ENCODE assay signal across 9 cellular contexts in genomic region chr10:26781797-26782196, GRCh38.
DNase-seq lines count a peak whose midpoint lies in the region; ATAC-seq, FAIRE-seq and TF ChIP-seq lines count a peak whose summit lies in the region.
"Had no signal": no experiment of that assay in that cellular context is flagged by ENCODE, and none has a peak within 500 bp of the region (broad histone marks: within the 10 kb centered on the region; RNA-seq: fewer than 3 reads in every experiment).

No MANE protein-coding gene starts in this region.

- DNase-seq in A549 (ENCODE audit: low read depth in 1 of 2, low spot score in 1 of 2) (no peak), Panc1 (ENCODE audit: low read depth, low spot score) (no peak), fibroblast of peridontal ligament (ENCODE audit: extremely low read depth) (peak; percentile 15), GM13976 (ENCODE audit: low spot score) (no peak), NCI-H1417 treated with DMSO at 0.1 percent for 48 hours (lab: John Stamatoyannopoulos, UW) (no peak)

- WGBS in A549 (ENCODE audit: missing lambda C conversion rate) = 94% methylated on average over 2 of the region's 2 CpGs

- CTCF ChIA-PET in A549 (lab: Yijun Ruan, JAX) = interaction anchor here (0.7 to 1.7 kb wide), 4 partner anchors 10 to 79 kb away, joined by 3 to 6 read pairs (median 4); partner anchors contain the start of gene ABI1
- CTCF ChIA-PET in Panc1 (lab: Charles Lee) = no interaction called here

- H3K4me2 ChIP-seq in A549 = peak overlapping the region; percentile 59

- peak; percentile 26 to 29; a peak in 4 of 6 replicates for ATAC-seq in A549
- peak; percentile 10 for ATAC-seq in GM21390 (IDR thresholded peaks at IDR 0.05; ENCODE audit: unreplicated experiment)
- no peak for ATAC-seq in Panc1
- ATAC-seq in GM21526 (IDR thresholded peaks at IDR 0.05; ENCODE audit: low FRiP score, unreplicated experiment) = no peak
- no peak for ATAC-seq in GM19463 (IDR thresholded peaks at IDR 0.05; ENCODE audit: unreplicated experiment)

- TF ChIP-seq RAD21 in A549 (conservative IDR thresholded peaks at IDR 0.05 in 1 of 2, IDR thresholded peaks at IDR 0.05 in 1 of 2) = no peak

- H3K27me3 ChIP-seq in Panc1 (ENCODE audit: control insufficient read depth, insufficient read depth, low read length) = no peaks in the 10 kb centered on the region

- in situ Hi-C loops in Panc1 (cut with HindIII; ENCODE audit: low pct_unique_long_range_greater_than_20kb, low sequenced_read_pairs) (no loop called here), GM13976 (cut with MboI; ENCODE audit: low sequenced_read_pairs, unreplicated experiment) (no loop called here)

- POLR2A ChIA-PET in A549 (lab: Yijun Ruan, JAX) (interaction anchor here (1.1 kb wide), 1 partner anchor 85 kb away, joined by 3 read pairs; no protein-coding TSS in a partner anchor), Panc1 (lab: Charles Lee) (interaction anchor here (0.7 kb wide), 1 partner anchor 40 kb away, joined by 10 read pairs; no protein-coding TSS in a partner anchor)

- H3K36me3 ChIP-seq in Panc1 (ENCODE audit: control insufficient read depth, insufficient read depth, low read length) = no peaks in the 10 kb centered on the region
- H3K36me3 ChIP-seq: HAP-1 had no signal

- no peak for TF ChIP-seq EP300 in A549 (IDR thresholded peaks at IDR 0.05)

- TF ChIP-seq CTCF in A549 (IDR thresholded peaks at IDR 0.05) (no peak), Panc1 (IDR thresholded peaks at IDR 0.05) (no peak), GM13976 (IDR thresholded peaks at IDR 0.05; ENCODE audit: borderline replicate concordance, control extremely low read depth, extremely low read depth, insufficient read depth, missing control alignments) (no peak)

- intact Hi-C loops in Panc1 (cut with micrococcal nuclease; ENCODE audit: unreplicated experiment) = no loop called here

- H3K4me1 ChIP-seq in A549 (peaks cover 26% of the 10 kb centered on the region), Panc1 (ENCODE audit: control insufficient read depth, insufficient read depth, low read length) (peaks cover 11% of the 10 kb centered on the region)

- H3K9me3 ChIP-seq in A549 = no peaks in the 10 kb centered on the region
- H3K9me3 ChIP-seq in Panc1 (ENCODE audit: control insufficient read depth, insufficient read depth, low read depth, low read length) = no peaks in the 10 kb centered on the region
- H3K9me3 ChIP-seq: HAP-1 had no signal

- FAIRE-seq in A549 (lab: Jason Lieb, UNC) = no peak

- H3K4me3 ChIP-seq in A549 (no peak overlapping the region), Panc1 (ENCODE audit: low read depth in 2 of 2, low read length in 2 of 2) (no peak overlapping the region)
- H3K4me3 ChIP-seq: HAP-1 had no signal

- no TSS peak for BruUV-seq in Panc1 (replicated peaks; lab: Mats Ljungman, UMichigan)

- TF ChIP-seq POLR2A in A549 (IDR thresholded peaks at IDR 0.05; ENCODE audit: low read length) = no peak

- H3K27ac ChIP-seq in A549 (peak overlapping the region; percentile 47 to 85), Panc1 (ENCODE audit: low read length) (peak overlapping the region; percentile 29; the same call in 1 of the 2 replicates)

TF ChIP-seq in A549, 52 proteins besides CTCF, POLR2A, EP300 and RAD21:
- TF ChIP-seq EHMT2 (IDR thresholded peaks at IDR 0.05; ENCODE audit: low read depth) = no peak
- TF ChIP-seq NPAS2 (CRISPR knock-in tag; IDR thresholded peaks at IDR 0.05; ENCODE audit: borderline replicate concordance) = no peak
- TF ChIP-seq NFE2L2 (conservative IDR thresholded peaks at IDR 0.05; ENCODE audit: low read length) = no peak
- TF ChIP-seq BHLHE40 (IDR thresholded peaks at IDR 0.05; ENCODE audit: low read depth, low read length) = no peak
- no peak for TF ChIP-seq FOSL2 (IDR thresholded peaks at IDR 0.05)
- no peak for TF ChIP-seq FOSL2 (CRISPR knock-in tag; IDR thresholded peaks at IDR 0.05)
- TF ChIP-seq CHD4 (IDR thresholded peaks at IDR 0.05; ENCODE audit: borderline replicate concordance) = no peak
- no peak for TF ChIP-seq PHF8 (IDR thresholded peaks at IDR 0.05; ENCODE audit: borderline replicate concordance, low read depth)

Comparison
In these comparisons a context has a peak if more than half of its experiments do, and no peak if none do; other contexts are left out.
1. ATAC-seq: peak in A549 (2 of 2) and GM21390 (single experiment); none in Panc1 (single experiment), GM21526 (single experiment) and GM19463 (single experiment).